Comparison of ENCODE assay signal across 12 cellular contexts in genomic region chr12:52181757-52182156, GRCh38. TPM values are rescaled to one million over a fixed set of nuclear protein-coding genes. Genes with fewer than 3 reads are reported as not detected.
DNase-seq lines count a peak whose midpoint lies in the region; ATAC-seq and FAIRE-seq lines count a peak whose summit lies in the region.
"Had no signal": no experiment of that assay in that cellular context is flagged by ENCODE, and none has a peak within 500 bp of the region (broad histone marks: within the 10 kb centered on the region; RNA-seq: fewer than 3 reads in every experiment).

No MANE protein-coding gene starts in this region.

- no peaks in the 10 kb centered on the region for H3K9me3 Mint-ChIP-seq in CD8-positive, alpha-beta memory T cell

- POLR2A ChIA-PET in CD8-positive, alpha-beta memory T cell (lab: Charles Lee): no interaction called here

- H3K36me3 ChIP-seq in small intestine (ENCODE audit: control insufficient read depth in 2 of 2, insufficient read depth in 2 of 2, low read length in 2 of 2): no peaks in the 10 kb centered on the region
- no peaks in the 10 kb centered on the region for H3K36me3 ChIP-seq in CD8-positive, alpha-beta memory T cell (ENCODE audit: insufficient read depth, low read length)

- H3K4me3 Mint-ChIP-seq in CD8-positive, alpha-beta memory T cell: no peak overlapping the region
- H3K4me3 Mint-ChIP-seq: activated naive CD8-positive, alpha-beta T cell had no signal

- CTCF ChIA-PET in CD8-positive, alpha-beta memory T cell (lab: Charles Lee): interaction anchor here (1.5 kb wide), 1 partner anchor 44 kb away, joined by 4 read pairs; no protein-coding TSS in a partner anchor

- H3K27me3 Mint-ChIP-seq in CD8-positive, alpha-beta memory T cell: peaks cover 0 to 2% of the 10 kb centered on the region in 2 donors
- H3K27me3 Mint-ChIP-seq: activated naive CD8-positive, alpha-beta T cell had no signal

- H3K4me1 ChIP-seq in small intestine (ENCODE audit: control insufficient read depth in 2 of 2, insufficient read depth in 1 of 2, low read depth in 1 of 2, low read length in 1 of 2): no peaks in the 10 kb centered on the region
- H3K4me1 ChIP-seq in CD8-positive, alpha-beta memory T cell (ENCODE audit: insufficient read depth, low read length): no peaks in the 10 kb centered on the region

- intact Hi-C loops in left ventricle myocardium superior (cut with micrococcal nuclease): no loop called here
- intact Hi-C loops in cardiac septum (cut with DNase I): no loop called here

- no peaks in the 10 kb centered on the region for H3K27me3 ChIP-seq in small intestine (ENCODE audit: control insufficient read depth in 2 of 2, insufficient read depth in 2 of 2, low read length in 2 of 2)
- H3K27me3 ChIP-seq in CD8-positive, alpha-beta memory T cell (ENCODE audit: insufficient read depth, low read length, poor library complexity, severe bottlenecking): no peaks in the 10 kb centered on the region

- no peaks in the 10 kb centered on the region for H3K9me3 ChIP-seq in small intestine (ENCODE audit: control insufficient read depth, low read depth)
- no peaks in the 10 kb centered on the region for H3K9me3 ChIP-seq in CD8-positive, alpha-beta memory T cell (ENCODE audit: low read length)

- H3K27ac Mint-ChIP-seq in CD8-positive, alpha-beta memory T cell: no peak overlapping the region
- H3K27ac Mint-ChIP-seq: activated naive CD8-positive, alpha-beta T cell had no signal

- no peaks in the 10 kb centered on the region for H3K36me3 Mint-ChIP-seq in CD8-positive, alpha-beta memory T cell
- H3K36me3 Mint-ChIP-seq: activated naive CD8-positive, alpha-beta T cell had no signal

- DNase-seq in left ventricle myocardium superior: peak; percentile 25
- no peak for DNase-seq in cardiac septum (ENCODE audit: low spot score)
- peak; percentile 6 for DNase-seq in NCI-H748 treated with DMSO at 0.1 percent for 48 hours (lab: John Stamatoyannopoulos, UW)
- peak; percentile 72 for DNase-seq in fibroblast of peridontal ligament (ENCODE audit: extremely low read depth)
- no peak for DNase-seq in stimulated activated naive CD4-positive, alpha-beta T cell (lab: John Stamatoyannopoulos, UW)
- no peak for DNase-seq in small intestine
- no peak for DNase-seq in CD8-positive, alpha-beta memory T cell
- DNase-seq: NCI-H1048, nucleus accumbens had no signal

- no peak for ATAC-seq in left ventricle myocardium superior
- ATAC-seq in HG02884 (IDR thresholded peaks at IDR 0.05; ENCODE audit: unreplicated experiment): no peak

- WGBS in small intestine, 3 donors: 71 to 80% (median 72%) methylated on average over 9 of the region's 9 CpGs

- no peak for FAIRE-seq in small intestine (lab: Jason Lieb, UNC)

- no peak overlapping the region for H3K4me3 ChIP-seq in small intestine (ENCODE audit: low read depth in 1 of 2, low read length in 2 of 2)
- H3K4me3 ChIP-seq in CD8-positive, alpha-beta memory T cell (ENCODE audit: low read length): no peak overlapping the region

- H3K4me1 Mint-ChIP-seq in CD8-positive, alpha-beta memory T cell: peaks cover 0 to 5% (median 3%) of the 10 kb centered on the region in 3 donors

- no peak overlapping the region for H3K27ac ChIP-seq in small intestine (ENCODE audit: low read depth in 1 of 2, low read length in 1 of 2)
- no peak overlapping the region for H3K27ac ChIP-seq in CD8-positive, alpha-beta memory T cell (ENCODE audit: low read depth, low read length)
- H3K27ac ChIP-seq: C4-2B had no signal

RNA-seq across cellular contexts. Expression of gene KRT80, which starts 10.1 kb away (rescaled TPM):
- total RNA-seq in left ventricle myocardium superior (not detected), cardiac septum (1.2 TPM)
- polyA plus RNA-seq in small intestine: 1 to 10 TPM in 1 of 3 donors, under 1 TPM in 2; 0.27 to 3.2 (median 0.89) TPM
- not detected for total RNA-seq in CD8-positive, alpha-beta memory T cell
- polyA plus RNA-seq in CD8-positive, alpha-beta memory T cell: not detected

RNA-seq across cellular contexts. Expression of gene KRT7, which starts 51.3 kb away (rescaled TPM):
- total RNA-seq in left ventricle myocardium superior: 0.69 TPM
- total RNA-seq in cardiac septum: 1.2 TPM
- 10 to 100 TPM in 1 of 3 donors, 1 to 10 TPM in 2; 2.2 to 10.1 (median 3.9) TPM for polyA plus RNA-seq in small intestine
- 1 to 10 TPM; 3.2 to 5.6 TPM for total RNA-seq in CD8-positive, alpha-beta memory T cell
- polyA plus RNA-seq in CD8-positive, alpha-beta memory T cell: not detected

Comparison
In these comparisons a context has a peak if more than half of its experiments do, and no peak if none do; other contexts are left out.
1. DNase-seq: peak in left ventricle myocardium superior (single experiment), NCI-H748 treated with DMSO at 0.1 percent for 48 hours (single experiment) and fibroblast of peridontal ligament (single experiment); none in cardiac septum (single experiment), stimulated activated naive CD4-positive, alpha-beta T cell (0 of 6), small intestine (single experiment) and CD8-positive, alpha-beta memory T cell (0 of 5).